12 cellular contexts compared by ENCODE assay signal in genomic region chr7:93327006-93327633, GRCh38.
DNase-seq lines count a peak whose midpoint lies in the region; ATAC-seq and TF ChIP-seq lines count a peak whose summit lies in the region.
"Had no signal": no experiment of that assay in that cellular context is flagged by ENCODE, and none has a peak within 500 bp of the region (broad histone marks: within the 10 kb centered on the region; RNA-seq: fewer than 3 reads in every experiment).

No MANE protein-coding gene starts in this region.

- no peaks in the 10 kb centered on the region for H3K27me3 ChIP-seq in BE2C
- H3K27me3 ChIP-seq: sigmoid colon, uterus had no signal

- in situ Hi-C loops in ACHN (cut with HindIII; ENCODE audit: low pct_ligation_motif_present, low pct_unique_long_range_greater_than_20kb, low sequenced_read_pairs) = no loop called here

- H3K4me1 ChIP-seq in BE2C = no peaks in the 10 kb centered on the region
- H3K4me1 ChIP-seq: sigmoid colon, uterus had no signal

- H3K4me3 ChIP-seq in foreskin fibroblast (ENCODE audit: low read depth in 1 of 2, low read length in 2 of 2) (no peak overlapping the region), BE2C (ENCODE audit: low read depth, low read length) (no peak overlapping the region)
- H3K4me3 ChIP-seq: sigmoid colon, uterus had no signal

- H3K36me3 ChIP-seq in BE2C = no peaks in the 10 kb centered on the region; the same call in 1 of the 2 replicates
- H3K36me3 ChIP-seq: uterus had no signal

- DNase-seq in ACHN (peak; percentile 30), HS-5 (ENCODE audit: low read depth) (peak; percentile 73), SW480 (ENCODE audit: low spot score) (peak; percentile 77), foreskin fibroblast (peak; percentile 77 to 87), iPS-NIHi11 (ENCODE audit: low spot score) (no peak), BE2C (no peak)
- DNase-seq in activated effector memory CD4-positive, alpha-beta T cell treated with Interleukin-2 at 50 U/mL for 16 hours = no peak
- DNase-seq: dermis blood vessel endothelial cell, NCI-H1436, sigmoid colon, uterus had no signal

- H3K9me3 ChIP-seq in BE2C = no peaks in the 10 kb centered on the region
- H3K9me3 ChIP-seq: sigmoid colon, uterus had no signal

- ATAC-seq in HG03175 (IDR thresholded peaks at IDR 0.05; ENCODE audit: unreplicated experiment) = no peak

- TF ChIP-seq CTCF in foreskin fibroblast (IDR thresholded peaks at IDR 0.05; ENCODE audit: low read depth, low read length) (no peak), BE2C (IDR thresholded peaks at IDR 0.05; ENCODE audit: low read depth, low read length) (no peak)

Comparison
In these comparisons a context has a peak if more than half of its experiments do, and no peak if none do; other contexts are left out.
1. DNase-seq: peak in ACHN (single experiment), HS-5 (single experiment), SW480 (single experiment) and foreskin fibroblast (2 of 2); none in iPS-NIHi11 (single experiment), BE2C (single experiment) and activated effector memory CD4-positive, alpha-beta T cell treated with Interleukin-2 at 50 U/mL for 16 hours (single experiment).